In the genomic region with DNA sequence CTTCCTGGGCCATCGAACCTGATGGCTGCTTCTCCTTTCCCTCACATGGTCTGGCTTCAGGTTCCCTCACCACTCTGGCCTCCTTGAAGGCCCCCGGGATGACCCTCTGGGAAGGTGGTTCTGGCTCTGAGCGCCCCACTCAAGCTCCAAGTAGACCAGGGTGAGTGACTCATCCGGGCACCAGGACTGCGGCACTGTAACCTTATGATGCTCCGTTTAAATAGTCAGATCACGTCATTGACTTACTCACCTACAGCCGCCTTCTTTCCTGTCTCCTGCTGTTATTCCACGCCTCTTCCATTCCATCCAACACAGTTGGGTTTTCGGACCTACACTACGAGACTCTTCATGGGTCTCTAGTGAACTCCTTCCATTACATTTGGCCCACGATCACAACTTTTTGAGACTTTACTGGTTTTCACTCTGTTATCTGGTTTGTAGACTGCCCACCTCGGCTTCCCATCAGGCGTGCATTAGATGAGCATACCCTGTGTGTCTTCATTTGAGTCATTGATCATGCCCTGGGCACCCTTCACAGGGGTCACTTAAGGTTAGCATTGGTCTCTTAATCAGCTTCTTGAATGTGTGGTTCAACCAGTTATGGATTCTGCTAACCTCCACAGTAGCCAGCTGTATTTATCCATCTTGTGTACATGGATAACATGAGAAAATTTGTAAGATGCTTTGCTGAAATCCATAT, we compare ENCODE assay signal across 14 cellular contexts.
DNase-seq lines count a peak whose midpoint lies in the region; ATAC-seq, FAIRE-seq and TF ChIP-seq lines count a peak whose summit lies in the region.
"Had no signal": no experiment of that assay in that cellular context is flagged by ENCODE, and none has a peak within 500 bp of the region (broad histone marks: within the 10 kb centered on the region; RNA-seq: fewer than 3 reads in every experiment).

No MANE protein-coding gene starts in this region.

- H3K36me3 ChIP-seq in SJSA1 (no peaks in the 10 kb centered on the region), endothelial cell of umbilical vein (ENCODE audit: control insufficient read depth in 2 of 2, extremely low read depth in 1 of 2, insufficient read depth in 2 of 2, low read length in 2 of 2) (no peaks in the 10 kb centered on the region), Karpas-422 (ENCODE audit: insufficient read depth, low read length) (no peaks in the 10 kb centered on the region)

- peaks cover 34% of the 10 kb centered on the region for H3K4me1 ChIP-seq in SJSA1 (replicated peaks)
- H3K4me1 ChIP-seq in endothelial cell of umbilical vein (ENCODE audit: control insufficient read depth, extremely low read depth, insufficient read depth, low read length) = peaks cover 6% of the 10 kb centered on the region
- no peaks in the 10 kb centered on the region for H3K4me1 ChIP-seq in Karpas-422 (ENCODE audit: low read length)

- H3K9me1 ChIP-seq in endothelial cell of umbilical vein (replicated peaks; ENCODE audit: control insufficient read depth, extremely low read depth, insufficient read depth, low read length) = no peaks in the 10 kb centered on the region

- H3K27ac ChIP-seq in SJSA1 = peak overlapping the region; percentile 96
- H3K27ac ChIP-seq in endothelial cell of umbilical vein (ENCODE audit: insufficient read depth, low read depth, low read length) = peak overlapping the region; percentile 74
- H3K27ac ChIP-seq in Karpas-422 (ENCODE audit: low read length) = no peak overlapping the region
- H3K27ac ChIP-seq: esophagus squamous epithelium had no signal

- no peaks in the 10 kb centered on the region for H4K20me1 ChIP-seq in endothelial cell of umbilical vein (replicated peaks; ENCODE audit: control insufficient read depth, extremely low read depth, insufficient read depth, low read length)
- H4K20me1 ChIP-seq in Karpas-422 (ENCODE audit: insufficient read depth, low read depth, low read length) = no peaks in the 10 kb centered on the region

- TF ChIP-seq CTCF in endothelial cell of umbilical vein (IDR thresholded peaks at IDR 0.05; ENCODE audit: extremely low read depth in 1 of 2, insufficient read depth in 1 of 2, low read depth in 1 of 2, low read length in 2 of 2) = no peak

- DNase-seq in EL (peak; percentile 85), SJSA1 (ENCODE audit: low read depth in 1 of 2, low spot score in 2 of 2) (peak; percentile 41 to 65), endothelial cell of umbilical vein (ENCODE audit: low read depth, low spot score) (peak; percentile 60), pulmonary artery endothelial cell (ENCODE audit: low read depth, low spot score) (peak; percentile 37), Karpas-422 (no peak), medulla oblongata (ENCODE audit: extremely low spot score) (no peak), KG1 (lab: John Stamatoyannopoulos, UW) (no peak)
- DNase-seq: activated CD4-positive, alpha-beta T cell treated with anti-CD3 and anti-CD28 coated beads for 48 hours; esophagus squamous epithelium; MM.1S; NCI-H2171 treated with DMSO at 0.1 percent for 48 hours; stimulated activated CD4-positive, alpha-beta T cell treated with anti-CD3 and anti-CD28 coated beads, Interleukin-4, amount 100 ng/mL, for 4 hours; stimulated activated naive CD8-positive, alpha-beta T cell treated with anti-CD3 and anti-CD28 coated beads, Interleukin-15, Interleukin-2, amounts not matched to agents 100 U/mL and 50 U/mL, for 24 hours had no signal

- no peak overlapping the region for H3K4me2 ChIP-seq in endothelial cell of umbilical vein (ENCODE audit: insufficient read depth, low read length)
- H3K4me2 ChIP-seq in Karpas-422 (ENCODE audit: low read depth, low read length, poor library complexity, severe bottlenecking) = no peak overlapping the region

- no peak for TF ChIP-seq POLR2A in endothelial cell of umbilical vein (IDR thresholded peaks at IDR 0.05; ENCODE audit: low read depth, low read length)

- CTCF ChIA-PET in endothelial cell of umbilical vein (lab: Charles Lee) = interaction anchor here (1.7 to 2.1 kb wide), 2 partner anchors 16 to 76 kb away, joined by 6 to 7 read pairs; no protein-coding TSS in a partner anchor

- FAIRE-seq in endothelial cell of umbilical vein (lab: Jason Lieb, UNC) = no peak

- no peaks in the 10 kb centered on the region for H3K9me2 ChIP-seq in Karpas-422 (replicated peaks; ENCODE audit: insufficient read depth, low read length)

- intact Hi-C loops in endothelial cell of umbilical vein (cut with micrococcal nuclease) = no loop called here

- ATAC-seq in GM19023 (IDR thresholded peaks at IDR 0.05; ENCODE audit: unreplicated experiment) = no peak
- ATAC-seq: stimulated activated naive CD8-positive, alpha-beta T cell treated with anti-CD3 and anti-CD28 coated beads, Interleukin-15, Interleukin-2, amounts not matched to agents 100 U/mL and 50 U/mL, for 24 hours had no signal

- H3K9ac ChIP-seq in endothelial cell of umbilical vein (replicated peaks; ENCODE audit: extremely low read depth, insufficient read depth, low read length) = peak overlapping the region; percentile 54
- no peak overlapping the region for H3K9ac ChIP-seq in Karpas-422 (ENCODE audit: low read length)

- H3K4me3 ChIP-seq in SJSA1 (no peak overlapping the region), endothelial cell of umbilical vein (replicated peaks in 1 of 3; ENCODE audit: insufficient read depth in 1 of 3, low read depth in 1 of 3, low read length in 3 of 3) (no peak overlapping the region), Karpas-422 (ENCODE audit: low read length) (no peak overlapping the region)
- H3K4me3 ChIP-seq: esophagus squamous epithelium had no signal

- BruUV-seq in endothelial cell of umbilical vein (replicated peaks; lab: Mats Ljungman, UMichigan) = no TSS peak

- H3K27me3 ChIP-seq in SJSA1 (replicated peaks) (no peaks in the 10 kb centered on the region), endothelial cell of umbilical vein (ENCODE audit: control insufficient read depth in 2 of 2, insufficient read depth in 2 of 2, low read length in 2 of 2) (no peaks in the 10 kb centered on the region), Karpas-422 (ENCODE audit: low read length) (no peaks in the 10 kb centered on the region)
- H3K27me3 ChIP-seq: esophagus squamous epithelium had no signal

- H3K79me2 ChIP-seq in endothelial cell of umbilical vein (ENCODE audit: control insufficient read depth, insufficient read depth, low read length) (no peaks in the 10 kb centered on the region), Karpas-422 (ENCODE audit: low read length) (no peaks in the 10 kb centered on the region)

- H3K9me3 ChIP-seq in SJSA1 (replicated peaks) = no peaks in the 10 kb centered on the region
- H3K9me3 ChIP-seq in endothelial cell of umbilical vein (replicated peaks; ENCODE audit: control insufficient read depth, insufficient read depth, low read length) = no peaks in the 10 kb centered on the region
- H3K9me3 ChIP-seq in Karpas-422 (ENCODE audit: low read length) = no peaks in the 10 kb centered on the region
- H3K9me3 ChIP-seq: esophagus squamous epithelium had no signal

- POLR2A ChIA-PET in endothelial cell of umbilical vein (lab: Charles Lee) = no interaction called here

- dilution Hi-C loops in endothelial cell of umbilical vein (cut with MboI; ENCODE audit: extremely low pct_ligation_motif_present, low sequenced_read_pairs) = no loop called here

- H2AFZ ChIP-seq in endothelial cell of umbilical vein (ENCODE audit: low read depth, low read length) (no peak overlapping the region), Karpas-422 (ENCODE audit: low read length) (no peak overlapping the region)

TF ChIP-seq in endothelial cell of umbilical vein, 7 proteins besides CTCF, POLR2A, EP300 and RAD21:
- TF ChIP-seq EZH2 (IDR thresholded peaks at IDR 0.05; ENCODE audit: borderline replicate concordance, low read depth, low read length, severe bottlenecking) (no peak), POLR2AphosphoS5 (IDR thresholded peaks at IDR 0.05; ENCODE audit: insufficient read depth, low read depth, low read length) (no peak), MYC (IDR thresholded peaks at IDR 0.05; ENCODE audit: low read depth, low read length) (no peak), GATA2 (IDR thresholded peaks at IDR 0.05; ENCODE audit: insufficient read depth, insufficient read length, low read depth, low read length) (no peak), FOS (IDR thresholded peaks at IDR 0.05; ENCODE audit: borderline replicate concordance, insufficient read depth, low read length) (peak; percentile 85), JUN (IDR thresholded peaks at IDR 0.05; ENCODE audit: borderline replicate concordance, insufficient read depth, insufficient read length, low read depth) (peak; percentile 68)
- TF ChIP-seq, protein P1, sequence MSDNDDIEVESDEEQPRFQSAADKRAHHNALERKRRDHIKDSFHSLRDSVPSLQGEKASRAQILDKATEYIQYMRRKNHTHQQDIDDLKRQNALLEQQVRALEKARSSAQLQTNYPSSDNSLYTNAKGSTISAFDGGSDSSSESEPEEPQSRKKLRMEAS (IDR thresholded peaks at IDR 0.05; ENCODE audit: insufficient read depth, insufficient read length) = no peak
TF ChIP-seq in endothelial cell of umbilical vein: peak in this region for 2.

Comparison
In these comparisons a context has a peak if more than half of its experiments do, and no peak if none do; other contexts are left out.
1. DNase-seq: peak in EL (single experiment), SJSA1 (2 of 2), endothelial cell of umbilical vein (single experiment) and pulmonary artery endothelial cell (single experiment); none in Karpas-422 (single experiment), medulla oblongata (single experiment) and KG1 (single experiment).